1 cellular context compared by ENCODE assay signal in the genomic region with DNA sequence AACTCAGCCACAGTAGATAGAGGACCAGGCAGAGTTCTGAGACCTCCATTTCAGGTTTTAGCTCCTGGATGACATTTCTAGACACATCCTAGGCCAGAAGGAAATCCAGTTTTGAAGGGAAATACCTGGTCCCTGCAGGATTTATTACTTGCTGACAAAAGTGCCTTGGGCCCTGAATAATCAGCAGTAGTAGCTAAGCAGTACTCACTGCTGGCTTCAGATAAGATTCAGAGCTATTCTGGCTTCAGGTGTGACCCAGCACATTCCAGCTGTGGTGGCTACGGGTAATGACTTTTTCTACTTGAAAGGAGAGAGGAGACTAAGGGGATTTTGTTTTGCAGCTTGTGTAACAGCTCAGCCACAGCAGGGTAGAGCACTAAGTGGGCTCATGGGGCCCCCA.
TF ChIP-seq lines count a peak whose summit lies in the region.

No MANE protein-coding gene starts in this region.

TF ChIP-seq in K562, 482 proteins besides CTCF, POLR2A, EP300 and RAD21 (continued from another document and continues in another):
- TF ChIP-seq NR2C2 (CRISPR knock-in tag; IDR thresholded peaks at IDR 0.05) (no peak), NR2C2 (tag; IDR thresholded peaks at IDR 0.05) (no peak), ZNF354B (CRISPR knock-in tag; IDR thresholded peaks at IDR 0.05) (no peak), IFI16 (CRISPR knock-in tag; IDR thresholded peaks at IDR 0.05) (no peak), ZNF431 (CRISPR knock-in tag; IDR thresholded peaks at IDR 0.05) (no peak), SAFB2 (IDR thresholded peaks at IDR 0.05; ENCODE audit: borderline replicate concordance, low read depth, low read length, severe bottlenecking) (no peak), JUNB (CRISPR knock-in tag; conservative IDR thresholded peaks at IDR 0.05) (no peak), NFYB (IDR thresholded peaks at IDR 0.05; ENCODE audit: extremely low read depth, insufficient read length) (no peak), CBX5 (IDR thresholded peaks at IDR 0.05; ENCODE audit: borderline replicate concordance, low read depth) (no peak), SOX6 (IDR thresholded peaks at IDR 0.05) (peak; percentile 94), GATA2 (CRISPR knock-in tag; IDR thresholded peaks at IDR 0.05) (peak; percentile 95), PTRF (tag; IDR thresholded peaks at IDR 0.05) (no peak), NCOA2 (IDR thresholded peaks at IDR 0.05; ENCODE audit: partially characterized antibody in 2 of 2) (peak in 1 of 2 experiments; percentile 47), CREBBP (IDR thresholded peaks at IDR 0.05; ENCODE audit: low read depth, low read length) (no peak), WHSC1 (IDR thresholded peaks at IDR 0.05; ENCODE audit: low read length) (no peak), ZNF347 (CRISPR knock-in tag; IDR thresholded peaks at IDR 0.05; ENCODE audit: low read depth) (no peak), NFE2L1 (tag; IDR thresholded peaks at IDR 0.05; ENCODE audit: borderline replicate concordance, low read depth) (no peak), ZNF263 (CRISPR knock-in tag; IDR thresholded peaks at IDR 0.05; ENCODE audit: borderline replicate concordance) (no peak), ZNF75A (CRISPR knock-in tag; IDR thresholded peaks at IDR 0.05) (no peak), ZC3H11A (IDR thresholded peaks at IDR 0.05; ENCODE audit: low read depth, low read length) (no peak), TARDBP (IDR thresholded peaks at IDR 0.05) (0 out of 2 replicates have a peak, but pooled peaks have one; percentile 25), LCOR (CRISPR knock-in tag; IDR thresholded peaks at IDR 0.05) (peak; percentile 36; the same call in 1 of the 2 replicates), MED1 (CRISPR knock-in tag; IDR thresholded peaks at IDR 0.05; ENCODE audit: borderline replicate concordance) (no peak), ZKSCAN3 (CRISPR knock-in tag; IDR thresholded peaks at IDR 0.05) (no peak), ZNF253 (CRISPR knock-in tag; conservative IDR thresholded peaks at IDR 0.05) (no peak), MCM5 (IDR thresholded peaks at IDR 0.05; ENCODE audit: low read depth) (no peak), ZNF445 (CRISPR knock-in tag; IDR thresholded peaks at IDR 0.05; ENCODE audit: low read depth) (no peak), ELF1 (tag; IDR thresholded peaks at IDR 0.05) (no peak), ZBED1 (IDR thresholded peaks at IDR 0.05) (no peak), ASH1L (IDR thresholded peaks at IDR 0.05; ENCODE audit: borderline replicate concordance, low read depth, partially characterized antibody) (no peak), HDAC1 (IDR thresholded peaks at IDR 0.05) (peak in 1 of 2 experiments; percentile 85; a peak in 2 of 4 replicates), ATF7 (IDR thresholded peaks at IDR 0.05) (0 out of 2 replicates have a peak, but pooled peaks have one; percentile 36), ZNF696 (CRISPR knock-in tag; conservative IDR thresholded peaks at IDR 0.05) (no peak), GTF2A2 (tag; IDR thresholded peaks at IDR 0.05) (no peak), FOXP1 (CRISPR knock-in tag; IDR thresholded peaks at IDR 0.05) (no peak), ZNF165 (CRISPR knock-in tag; IDR thresholded peaks at IDR 0.05; ENCODE audit: borderline replicate concordance) (no peak), PML (IDR thresholded peaks at IDR 0.05; ENCODE audit: low read length) (peak; percentile 94)
- TF ChIP-seq, protein P1, sequence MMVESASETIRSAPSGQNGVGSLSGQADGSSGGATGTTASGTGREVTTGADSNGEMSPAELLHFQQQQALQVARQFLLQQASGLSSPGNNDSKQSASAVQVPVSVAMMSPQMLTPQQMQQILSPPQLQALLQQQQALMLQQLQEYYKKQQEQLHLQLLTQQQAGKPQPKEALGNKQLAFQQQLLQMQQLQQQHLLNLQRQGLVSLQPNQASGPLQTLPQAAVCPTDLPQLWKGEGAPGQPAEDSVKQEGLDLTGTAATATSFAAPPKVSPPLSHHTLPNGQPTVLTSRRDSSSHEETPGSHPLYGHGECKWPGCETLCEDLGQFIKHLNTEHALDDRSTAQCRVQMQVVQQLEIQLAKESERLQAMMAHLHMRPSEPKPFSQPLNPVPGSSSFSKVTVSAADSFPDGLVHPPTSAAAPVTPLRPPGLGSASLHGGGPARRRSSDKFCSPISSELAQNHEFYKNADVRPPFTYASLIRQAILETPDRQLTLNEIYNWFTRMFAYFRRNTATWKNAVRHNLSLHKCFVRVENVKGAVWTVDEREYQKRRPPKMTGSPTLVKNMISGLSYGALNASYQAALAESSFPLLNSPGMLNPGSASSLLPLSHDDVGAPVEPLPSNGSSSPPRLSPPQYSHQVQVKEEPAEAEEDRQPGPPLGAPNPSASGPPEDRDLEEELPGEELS (CRISPR knock-in tag; IDR thresholded peaks at IDR 0.05; ENCODE audit: borderline replicate concordance), result no peak
- TF ChIP-seq, protein P2, sequence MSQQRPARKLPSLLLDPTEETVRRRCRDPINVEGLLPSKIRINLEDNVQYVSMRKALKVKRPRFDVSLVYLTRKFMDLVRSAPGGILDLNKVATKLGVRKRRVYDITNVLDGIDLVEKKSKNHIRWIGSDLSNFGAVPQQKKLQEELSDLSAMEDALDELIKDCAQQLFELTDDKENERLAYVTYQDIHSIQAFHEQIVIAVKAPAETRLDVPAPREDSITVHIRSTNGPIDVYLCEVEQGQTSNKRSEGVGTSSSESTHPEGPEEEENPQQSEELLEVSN (IDR thresholded peaks at IDR 0.05; ENCODE audit: borderline replicate concordance in 1 of 2, extremely low read depth in 1 of 2, insufficient read depth in 1 of 2, insufficient read length in 1 of 2, low read depth in 1 of 2, low read length in 1 of 2, poor library complexity in 1 of 2, severe bottlenecking in 1 of 2), result peak in 1 of 2 experiments; percentile 6
- TF ChIP-seq, protein P3, sequence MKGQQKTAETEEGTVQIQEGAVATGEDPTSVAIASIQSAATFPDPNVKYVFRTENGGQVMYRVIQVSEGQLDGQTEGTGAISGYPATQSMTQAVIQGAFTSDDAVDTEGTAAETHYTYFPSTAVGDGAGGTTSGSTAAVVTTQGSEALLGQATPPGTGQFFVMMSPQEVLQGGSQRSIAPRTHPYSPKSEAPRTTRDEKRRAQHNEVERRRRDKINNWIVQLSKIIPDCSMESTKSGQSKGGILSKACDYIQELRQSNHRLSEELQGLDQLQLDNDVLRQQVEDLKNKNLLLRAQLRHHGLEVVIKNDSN (CRISPR knock-in tag; IDR thresholded peaks at IDR 0.05), result no peak
- TF ChIP-seq, protein P4, sequence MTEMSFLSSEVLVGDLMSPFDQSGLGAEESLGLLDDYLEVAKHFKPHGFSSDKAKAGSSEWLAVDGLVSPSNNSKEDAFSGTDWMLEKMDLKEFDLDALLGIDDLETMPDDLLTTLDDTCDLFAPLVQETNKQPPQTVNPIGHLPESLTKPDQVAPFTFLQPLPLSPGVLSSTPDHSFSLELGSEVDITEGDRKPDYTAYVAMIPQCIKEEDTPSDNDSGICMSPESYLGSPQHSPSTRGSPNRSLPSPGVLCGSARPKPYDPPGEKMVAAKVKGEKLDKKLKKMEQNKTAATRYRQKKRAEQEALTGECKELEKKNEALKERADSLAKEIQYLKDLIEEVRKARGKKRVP (CRISPR knock-in tag; IDR thresholded peaks at IDR 0.05), result 0 out of 2 replicates have a peak, but pooled peaks have one; percentile 43
- TF ChIP-seq, protein P5, sequence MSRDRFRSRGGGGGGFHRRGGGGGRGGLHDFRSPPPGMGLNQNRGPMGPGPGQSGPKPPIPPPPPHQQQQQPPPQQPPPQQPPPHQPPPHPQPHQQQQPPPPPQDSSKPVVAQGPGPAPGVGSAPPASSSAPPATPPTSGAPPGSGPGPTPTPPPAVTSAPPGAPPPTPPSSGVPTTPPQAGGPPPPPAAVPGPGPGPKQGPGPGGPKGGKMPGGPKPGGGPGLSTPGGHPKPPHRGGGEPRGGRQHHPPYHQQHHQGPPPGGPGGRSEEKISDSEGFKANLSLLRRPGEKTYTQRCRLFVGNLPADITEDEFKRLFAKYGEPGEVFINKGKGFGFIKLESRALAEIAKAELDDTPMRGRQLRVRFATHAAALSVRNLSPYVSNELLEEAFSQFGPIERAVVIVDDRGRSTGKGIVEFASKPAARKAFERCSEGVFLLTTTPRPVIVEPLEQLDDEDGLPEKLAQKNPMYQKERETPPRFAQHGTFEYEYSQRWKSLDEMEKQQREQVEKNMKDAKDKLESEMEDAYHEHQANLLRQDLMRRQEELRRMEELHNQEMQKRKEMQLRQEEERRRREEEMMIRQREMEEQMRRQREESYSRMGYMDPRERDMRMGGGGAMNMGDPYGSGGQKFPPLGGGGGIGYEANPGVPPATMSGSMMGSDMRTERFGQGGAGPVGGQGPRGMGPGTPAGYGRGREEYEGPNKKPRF (IDR thresholded peaks at IDR 0.05; ENCODE audit: low read depth, low read length), result no peak
- TF ChIP-seq, protein P6, sequence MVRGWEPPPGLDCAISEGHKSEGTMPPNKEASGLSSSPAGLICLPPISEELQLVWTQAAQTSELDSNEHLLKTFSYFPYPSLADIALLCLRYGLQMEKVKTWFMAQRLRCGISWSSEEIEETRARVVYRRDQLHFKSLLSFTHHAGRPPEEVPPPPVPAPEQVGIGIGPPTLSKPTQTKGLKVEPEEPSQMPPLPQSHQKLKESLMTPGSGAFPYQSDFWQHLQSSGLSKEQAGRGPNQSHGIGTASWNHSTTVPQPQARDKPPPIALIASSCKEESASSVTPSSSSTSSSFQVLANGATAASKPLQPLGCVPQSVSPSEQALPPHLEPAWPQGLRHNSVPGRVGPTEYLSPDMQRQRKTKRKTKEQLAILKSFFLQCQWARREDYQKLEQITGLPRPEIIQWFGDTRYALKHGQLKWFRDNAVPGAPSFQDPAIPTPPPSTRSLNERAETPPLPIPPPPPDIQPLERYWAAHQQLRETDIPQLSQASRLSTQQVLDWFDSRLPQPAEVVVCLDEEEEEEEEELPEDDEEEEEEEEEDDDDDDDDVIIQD (CRISPR knock-in tag; IDR thresholded peaks at IDR 0.05), result no peak
- TF ChIP-seq, protein P7, sequence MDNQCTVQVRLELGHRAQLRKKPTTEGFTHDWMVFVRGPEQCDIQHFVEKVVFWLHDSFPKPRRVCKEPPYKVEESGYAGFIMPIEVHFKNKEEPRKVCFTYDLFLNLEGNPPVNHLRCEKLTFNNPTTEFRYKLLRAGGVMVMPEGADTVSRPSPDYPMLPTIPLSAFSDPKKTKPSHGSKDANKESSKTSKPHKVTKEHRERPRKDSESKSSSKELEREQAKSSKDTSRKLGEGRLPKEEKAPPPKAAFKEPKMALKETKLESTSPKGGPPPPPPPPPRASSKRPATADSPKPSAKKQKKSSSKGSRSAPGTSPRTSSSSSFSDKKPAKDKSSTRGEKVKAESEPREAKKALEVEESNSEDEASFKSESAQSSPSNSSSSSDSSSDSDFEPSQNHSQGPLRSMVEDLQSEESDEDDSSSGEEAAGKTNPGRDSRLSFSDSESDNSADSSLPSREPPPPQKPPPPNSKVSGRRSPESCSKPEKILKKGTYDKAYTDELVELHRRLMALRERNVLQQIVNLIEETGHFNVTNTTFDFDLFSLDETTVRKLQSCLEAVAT (IDR thresholded peaks at IDR 0.05), result peak in 1 of 2 experiments; percentile 77; a peak in 1 of 4 replicates
- TF ChIP-seq, protein P8, sequence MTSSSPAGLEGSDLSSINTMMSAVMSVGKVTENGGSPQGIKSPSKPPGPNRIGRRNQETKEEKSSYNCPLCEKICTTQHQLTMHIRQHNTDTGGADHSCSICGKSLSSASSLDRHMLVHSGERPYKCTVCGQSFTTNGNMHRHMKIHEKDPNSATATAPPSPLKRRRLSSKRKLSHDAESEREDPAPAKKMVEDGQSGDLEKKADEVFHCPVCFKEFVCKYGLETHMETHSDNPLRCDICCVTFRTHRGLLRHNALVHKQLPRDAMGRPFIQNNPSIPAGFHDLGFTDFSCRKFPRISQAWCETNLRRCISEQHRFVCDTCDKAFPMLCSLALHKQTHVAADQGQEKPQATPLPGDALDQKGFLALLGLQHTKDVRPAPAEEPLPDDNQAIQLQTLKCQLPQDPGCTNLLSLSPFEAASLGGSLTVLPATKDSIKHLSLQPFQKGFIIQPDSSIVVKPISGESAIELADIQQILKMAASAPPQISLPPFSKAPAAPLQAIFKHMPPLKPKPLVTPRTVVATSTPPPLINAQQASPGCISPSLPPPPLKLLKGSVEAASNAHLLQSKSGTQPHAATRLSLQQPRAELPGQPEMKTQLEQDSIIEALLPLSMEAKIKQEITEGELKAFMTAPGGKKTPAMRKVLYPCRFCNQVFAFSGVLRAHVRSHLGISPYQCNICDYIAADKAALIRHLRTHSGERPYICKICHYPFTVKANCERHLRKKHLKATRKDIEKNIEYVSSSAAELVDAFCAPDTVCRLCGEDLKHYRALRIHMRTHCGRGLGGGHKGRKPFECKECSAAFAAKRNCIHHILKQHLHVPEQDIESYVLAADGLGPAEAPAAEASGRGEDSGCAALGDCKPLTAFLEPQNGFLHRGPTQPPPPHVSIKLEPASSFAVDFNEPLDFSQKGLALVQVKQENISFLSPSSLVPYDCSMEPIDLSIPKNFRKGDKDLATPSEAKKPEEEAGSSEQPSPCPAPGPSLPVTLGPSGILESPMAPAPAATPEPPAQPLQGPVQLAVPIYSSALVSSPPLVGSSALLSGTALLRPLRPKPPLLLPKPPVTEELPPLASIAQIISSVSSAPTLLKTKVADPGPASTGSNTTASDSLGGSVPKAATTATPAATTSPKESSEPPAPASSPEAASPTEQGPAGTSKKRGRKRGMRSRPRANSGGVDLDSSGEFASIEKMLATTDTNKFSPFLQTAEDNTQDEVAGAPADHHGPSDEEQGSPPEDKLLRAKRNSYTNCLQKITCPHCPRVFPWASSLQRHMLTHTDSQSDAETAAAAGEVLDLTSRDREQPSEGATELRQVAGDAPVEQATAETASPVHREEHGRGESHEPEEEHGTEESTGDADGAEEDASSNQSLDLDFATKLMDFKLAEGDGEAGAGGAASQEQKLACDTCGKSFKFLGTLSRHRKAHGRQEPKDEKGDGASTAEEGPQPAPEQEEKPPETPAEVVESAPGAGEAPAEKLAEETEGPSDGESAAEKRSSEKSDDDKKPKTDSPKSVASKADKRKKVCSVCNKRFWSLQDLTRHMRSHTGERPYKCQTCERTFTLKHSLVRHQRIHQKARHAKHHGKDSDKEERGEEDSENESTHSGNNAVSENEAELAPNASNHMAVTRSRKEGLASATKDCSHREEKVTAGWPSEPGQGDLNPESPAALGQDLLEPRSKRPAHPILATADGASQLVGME (CRISPR knock-in tag; IDR thresholded peaks at IDR 0.05), result no peak
- TF ChIP-seq, protein P9, sequence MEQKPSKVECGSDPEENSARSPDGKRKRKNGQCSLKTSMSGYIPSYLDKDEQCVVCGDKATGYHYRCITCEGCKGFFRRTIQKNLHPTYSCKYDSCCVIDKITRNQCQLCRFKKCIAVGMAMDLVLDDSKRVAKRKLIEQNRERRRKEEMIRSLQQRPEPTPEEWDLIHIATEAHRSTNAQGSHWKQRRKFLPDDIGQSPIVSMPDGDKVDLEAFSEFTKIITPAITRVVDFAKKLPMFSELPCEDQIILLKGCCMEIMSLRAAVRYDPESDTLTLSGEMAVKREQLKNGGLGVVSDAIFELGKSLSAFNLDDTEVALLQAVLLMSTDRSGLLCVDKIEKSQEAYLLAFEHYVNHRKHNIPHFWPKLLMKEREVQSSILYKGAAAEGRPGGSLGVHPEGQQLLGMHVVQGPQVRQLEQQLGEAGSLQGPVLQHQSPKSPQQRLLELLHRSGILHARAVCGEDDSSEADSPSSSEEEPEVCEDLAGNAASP (IDR thresholded peaks at IDR 0.05), result no peak
- TF ChIP-seq, protein P10, sequence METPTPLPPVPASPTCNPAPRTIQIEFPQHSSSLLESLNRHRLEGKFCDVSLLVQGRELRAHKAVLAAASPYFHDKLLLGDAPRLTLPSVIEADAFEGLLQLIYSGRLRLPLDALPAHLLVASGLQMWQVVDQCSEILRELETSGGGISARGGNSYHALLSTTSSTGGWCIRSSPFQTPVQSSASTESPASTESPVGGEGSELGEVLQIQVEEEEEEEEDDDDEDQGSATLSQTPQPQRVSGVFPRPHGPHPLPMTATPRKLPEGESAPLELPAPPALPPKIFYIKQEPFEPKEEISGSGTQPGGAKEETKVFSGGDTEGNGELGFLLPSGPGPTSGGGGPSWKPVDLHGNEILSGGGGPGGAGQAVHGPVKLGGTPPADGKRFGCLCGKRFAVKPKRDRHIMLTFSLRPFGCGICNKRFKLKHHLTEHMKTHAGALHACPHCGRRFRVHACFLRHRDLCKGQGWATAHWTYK (CRISPR knock-in tag; IDR thresholded peaks at IDR 0.05), result peak; percentile 50; the same call in 1 of the 2 replicates
